In the genomic region with DNA sequence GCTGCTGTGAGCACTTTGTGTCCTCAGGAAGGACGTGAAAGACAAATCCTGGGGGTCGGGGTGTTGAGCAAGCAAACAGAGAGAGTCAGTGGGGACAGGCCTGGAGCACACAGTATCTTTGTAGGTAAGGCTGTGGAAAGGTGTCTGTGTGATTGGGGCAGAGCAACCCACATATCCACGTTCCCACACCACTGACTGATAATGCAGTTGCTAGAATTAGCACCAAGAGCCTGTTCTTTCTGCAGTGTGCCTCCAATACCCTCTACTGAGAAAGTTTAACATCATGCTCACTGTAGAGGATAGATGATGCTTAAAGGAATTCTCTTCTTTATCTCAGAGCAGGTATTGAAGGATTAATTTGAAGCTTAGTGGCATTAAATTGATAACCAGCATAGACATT, we compare ENCODE assay signal across 24 cellular contexts.
"Had no signal": no experiment of that assay in that cellular context is flagged by ENCODE, and none has a peak within 500 bp of the region (broad histone marks: within the 10 kb centered on the region; RNA-seq: fewer than 3 reads in every experiment).

No MANE protein-coding gene starts in this region.

- H3K27me3 Mint-ChIP-seq: naive thymus-derived CD8-positive, alpha-beta T cell; stimulated activated naive B cell treated with anti-CD40 and anti-IgM and Interleukin-4, amounts not matched to agents 10 μg/mL and 1 μg/mL and 100 μg/mL, for 72 hours; stimulated activated naive CD8-positive, alpha-beta T cell treated with anti-CD3 and anti-CD28 coated beads, Interleukin-15, amount 100 ng/mL, for 72 hours had no signal

- H3K4me3 ChIP-seq: heart right ventricle, left lung, lung, psoas muscle, skin epidermis, testis, tibial nerve had no signal

- H3K27ac ChIP-seq: epithelial cell of prostate, heart right ventricle, left lung, neutrophil, psoas muscle, skin epidermis, tibial nerve had no signal

- H3K27me3 ChIP-seq: heart right ventricle, left lung, neutrophil, testis, tibial nerve had no signal

- H3K4me1 Mint-ChIP-seq: naive thymus-derived CD8-positive, alpha-beta T cell; stimulated activated naive B cell treated with anti-CD40 and anti-IgM and Interleukin-4, amounts not matched to agents 10 μg/mL and 1 μg/mL and 100 μg/mL, for 72 hours; stimulated activated naive CD8-positive, alpha-beta T cell treated with anti-CD3 and anti-CD28 coated beads, Interleukin-15, amount 100 ng/mL, for 72 hours had no signal

- H3K4me1 ChIP-seq: left lung, tibial nerve had no signal

- H3K4me3 Mint-ChIP-seq: naive thymus-derived CD8-positive, alpha-beta T cell; stimulated activated naive B cell treated with anti-CD40 and anti-IgM and Interleukin-4, amounts not matched to agents 10 μg/mL and 1 μg/mL and 100 μg/mL, for 72 hours; stimulated activated naive CD8-positive, alpha-beta T cell treated with anti-CD3 and anti-CD28 coated beads, Interleukin-15, amount 100 ng/mL, for 72 hours had no signal

- H3K27ac Mint-ChIP-seq: naive thymus-derived CD8-positive, alpha-beta T cell; stimulated activated naive B cell treated with anti-CD40 and anti-IgM and Interleukin-4, amounts not matched to agents 10 μg/mL and 1 μg/mL and 100 μg/mL, for 72 hours; stimulated activated naive CD8-positive, alpha-beta T cell treated with anti-CD3 and anti-CD28 coated beads, Interleukin-15, amount 100 ng/mL, for 72 hours had no signal

- H3K9me3 Mint-ChIP-seq: naive thymus-derived CD8-positive, alpha-beta T cell; stimulated activated naive B cell treated with anti-CD40 and anti-IgM and Interleukin-4, amounts not matched to agents 10 μg/mL and 1 μg/mL and 100 μg/mL, for 72 hours; stimulated activated naive CD8-positive, alpha-beta T cell treated with anti-CD3 and anti-CD28 coated beads, Interleukin-15, amount 100 ng/mL, for 72 hours had no signal

- DNase-seq: central memory CD4-positive, alpha-beta T cell; cortex of kidney; effector memory CD4-positive, alpha-beta T cell; foreskin melanocyte; heart right ventricle; hypothalamus; kidney glomerular epithelial cell; left lung; mesenchymal stem cell; midbrain; naive thymus-derived CD8-positive, alpha-beta T cell; psoas muscle; retina; stimulated activated CD4-positive, alpha-beta T cell treated with anti-CD3 and anti-CD28 coated beads, Interleukin-2, amount 100 ng/mL, for 24 hours; stimulated activated CD4-positive, alpha-beta T cell treated with anti-CD3 and anti-CD28 coated beads, Interleukin-4, amount 100 ng/mL, for 4 hours; stimulated activated naive B cell treated with anti-CD40 and anti-IgM and Interleukin-4, amounts not matched to agents 10 μg/mL and 1 μg/mL and 100 μg/mL, for 72 hours; stimulated activated naive CD8-positive, alpha-beta T cell treated with anti-CD3 and anti-CD28 coated beads, Interleukin-15, amount 100 ng/mL, for 72 hours; testis had no signal

- ATAC-seq: left lung; naive thymus-derived CD8-positive, alpha-beta T cell; psoas muscle; sciatic nerve; stimulated activated naive B cell treated with anti-CD40 and anti-IgM and Interleukin-4, amounts not matched to agents 10 μg/mL and 1 μg/mL and 100 μg/mL, for 72 hours; stimulated activated naive CD8-positive, alpha-beta T cell treated with anti-CD3 and anti-CD28 coated beads, Interleukin-15, amount 100 ng/mL, for 72 hours had no signal

- H3K9me3 ChIP-seq: heart right ventricle, left lung, neutrophil, psoas muscle, testis had no signal
